8 cellular contexts compared by ENCODE assay signal in genomic region chr2:16656784-16657391, GRCh38.
DNase-seq lines count a peak whose midpoint lies in the region; ATAC-seq and TF ChIP-seq lines count a peak whose summit lies in the region.

No MANE protein-coding gene starts in this region.

- H3K27ac ChIP-seq in tibial artery = peak overlapping the region in 1 of 2 donors; percentile 31

- H3K4me3 ChIP-seq in tibial artery = no peak overlapping the region

- H3K9me3 ChIP-seq in tibial artery = no peaks in the 10 kb centered on the region

- no peaks in the 10 kb centered on the region for H3K36me3 ChIP-seq in tibial artery

- no peak for TF ChIP-seq CTCF in tibial artery (IDR thresholded peaks at IDR 0.05)

- DNase-seq in GDM1 (lab: John Stamatoyannopoulos, UW) = peak; percentile 23
- DNase-seq in Kasumi-1 (lab: John Stamatoyannopoulos, UW) = peak; percentile 35 to 41
- DNase-seq in head of caudate nucleus = peak in 24 of 42 donors; percentile 34 to 80 (median 64)
- DNase-seq in tibial artery = peak; percentile 69 to 77
- DNase-seq in middle frontal gyrus (ENCODE audit: extremely low spot score, low spot score) = no peak
- DNase-seq in COR-L47 (lab: John Stamatoyannopoulos, UW) = no peak
- no peak for DNase-seq in activated CD8-positive, alpha-beta memory T cell treated with anti-CD3 and anti-CD28 coated beads, Interleukin-2, amount 50 U/mL, for 48 hours

- H3K4me1 ChIP-seq in tibial artery = peaks cover 0 to 27% (median 11%) of the 10 kb centered on the region in 4 donors

- H3K27me3 ChIP-seq in tibial artery = no peaks in the 10 kb centered on the region

- ATAC-seq in GM21619 (IDR thresholded peaks at IDR 0.05; ENCODE audit: unreplicated experiment) = peak; percentile 72

- intact Hi-C loops in head of caudate nucleus (cut with DNase I) = no loop called here
- intact Hi-C loops in tibial artery (cut with DNase I; ENCODE audit: low total_unique reads) = no loop called here

Comparison
In these comparisons a context has a peak if more than half of its experiments do, and no peak if none do; other contexts are left out.
1. DNase-seq: peak in GDM1 (single experiment), Kasumi-1 (2 of 2), head of caudate nucleus (24 of 42) and tibial artery (2 of 2); none in middle frontal gyrus (single experiment), COR-L47 (single experiment) and activated CD8-positive, alpha-beta memory T cell treated with anti-CD3 and anti-CD28 coated beads, Interleukin-2, amount 50 U/mL, for 48 hours (single experiment).